ENCODE assay signal across 17 cellular contexts in genomic region chr19:49463960-49464740, GRCh38. TPM values are rescaled to one million over a fixed set of nuclear protein-coding genes. Genes with fewer than 3 reads are reported as not detected.
"Had no signal": no experiment of that assay in that cellular context is flagged by ENCODE, and none has a peak within 500 bp of the region (broad histone marks: within the 10 kb centered on the region; RNA-seq: fewer than 3 reads in every experiment).

No MANE protein-coding gene starts in this region.

- ATAC-seq: foreskin keratinocyte, mucosa of descending colon, natural killer cell, WTC11 had no signal

- H3K27ac Mint-ChIP-seq: activated CD4-positive, alpha-beta T cell treated with anti-CD3 and anti-CD28 coated beads, Interleukin-2, amount 10 ng/mL, durations not matched to agents 24 days and 14 days; natural killer cell; WTC11 had no signal

- DNase-seq: activated CD4-positive, alpha-beta T cell treated with anti-CD3 and anti-CD28 coated beads, Interleukin-2, amount 10 ng/mL, durations not matched to agents 24 days and 14 days; adrenal gland; colonic mucosa; effector CD4-positive, alpha-beta T cell; foreskin keratinocyte; glutamatergic neuron; hypothalamus; left ventricle myocardium inferior; natural killer cell; stimulated activated naive CD4-positive, alpha-beta T cell; tibial artery; uterus had no signal

- H3K4me3 ChIP-seq: adrenal gland, cardiac muscle cell, colonic mucosa, left ventricle myocardium inferior, mucosa of descending colon, tibial artery, uterus had no signal

- H3K36me3 ChIP-seq: colonic mucosa, uterus had no signal

- H3K36me3 Mint-ChIP-seq: natural killer cell had no signal

- H3K27ac ChIP-seq: adrenal gland, cardiac muscle cell, colonic mucosa, foreskin keratinocyte, left ventricle myocardium inferior, tibial artery, uterus had no signal

- H3K9me3 ChIP-seq: adrenal gland, colonic mucosa, left ventricle myocardium inferior, mucosa of descending colon, tibial artery, uterus had no signal

- H3K9me3 Mint-ChIP-seq: activated CD4-positive, alpha-beta T cell treated with anti-CD3 and anti-CD28 coated beads, Interleukin-2, amount 10 ng/mL, durations not matched to agents 24 days and 14 days; activated naive CD4-positive, alpha-beta T cell treated with anti-CD3 and anti-CD28 coated beads, Interleukin-2, amount 50 U/mL, for 24 hours; natural killer cell; WTC11 had no signal

- H3K4me3 Mint-ChIP-seq: activated CD4-positive, alpha-beta T cell treated with anti-CD3 and anti-CD28 coated beads, Interleukin-2, amount 10 ng/mL, durations not matched to agents 24 days and 14 days; activated naive CD4-positive, alpha-beta T cell treated with anti-CD3 and anti-CD28 coated beads, Interleukin-2, amount 50 U/mL, for 24 hours; natural killer cell; WTC11 had no signal

- H3K27me3 Mint-ChIP-seq: activated CD4-positive, alpha-beta T cell treated with anti-CD3 and anti-CD28 coated beads, Interleukin-2, amount 10 ng/mL, durations not matched to agents 24 days and 14 days; activated naive CD4-positive, alpha-beta T cell treated with anti-CD3 and anti-CD28 coated beads, Interleukin-2, amount 50 U/mL, for 24 hours had no signal

- H3K4me1 ChIP-seq: adrenal gland, colonic mucosa, uterus had no signal

RNA-seq across cellular contexts. Expression of gene SLC17A7, which starts 22.8 kb away (rescaled TPM):
- total RNA-seq: foreskin keratinocyte, kidney epithelial cell, natural killer cell had no signal
